ENCODE assay signal across 14 cellular contexts in genomic region chr1:68791800-68792199, GRCh38.
"Had no signal": no experiment of that assay in that cellular context is flagged by ENCODE, and none has a peak within 500 bp of the region (broad histone marks: within the 10 kb centered on the region; RNA-seq: fewer than 3 reads in every experiment).

No MANE protein-coding gene starts in this region.

- ATAC-seq: activated CD8-positive, alpha-beta memory T cell treated with anti-CD3 and anti-CD28 coated beads, Interleukin-2, amount 10 ng/mL, durations not matched to agents 7 days and 5 days; activated T-cell treated with anti-CD3 and anti-CD28 coated beads, Interleukin-2, amount 50 U/mL, for 4 hours; natural killer cell treated with Interleukin-12 subunit alpha and Interleukin-12 subunit beta and Interleukin-15 and Interleukin-18, amount 100 ng/mL, for 72 hours; stimulated activated memory B cell treated with anti-CD40 and anti-IgM and Interleukin-4, amounts not matched to agents 10 μg/mL and 1 μg/mL and 100 μg/mL, for 72 hours had no signal

- H3K4me3 Mint-ChIP-seq: activated CD4-positive, alpha-beta memory T cell treated with anti-CD3 and anti-CD28 coated beads for 36 hours; activated CD8-positive, alpha-beta memory T cell treated with anti-CD3 and anti-CD28 coated beads, Interleukin-2, amount 10 ng/mL, durations not matched to agents 7 days and 5 days; activated naive CD4-positive, alpha-beta T cell treated with anti-CD3 and anti-CD28 coated beads, Interleukin-2, amount 50 U/mL, for 24 hours; activated T-cell treated with anti-CD3 and anti-CD28 coated beads, Interleukin-2, amount 50 U/mL, for 4 hours; immature natural killer cell; natural killer cell treated with Interleukin-12 subunit alpha and Interleukin-12 subunit beta and Interleukin-15 and Interleukin-18, amount 100 ng/mL, for 72 hours; stimulated activated memory B cell treated with anti-CD40 and anti-IgM and Interleukin-4, amounts not matched to agents 10 μg/mL and 1 μg/mL and 100 μg/mL, for 72 hours had no signal

- H3K36me3 Mint-ChIP-seq: activated CD4-positive, alpha-beta memory T cell treated with anti-CD3 and anti-CD28 coated beads for 36 hours; activated CD8-positive, alpha-beta memory T cell treated with anti-CD3 and anti-CD28 coated beads, Interleukin-2, amount 10 ng/mL, durations not matched to agents 7 days and 5 days; activated naive CD4-positive, alpha-beta T cell treated with anti-CD3 and anti-CD28 coated beads, Interleukin-2, amount 50 U/mL, for 24 hours; immature natural killer cell; natural killer cell treated with Interleukin-12 subunit alpha and Interleukin-12 subunit beta and Interleukin-15 and Interleukin-18, amount 100 ng/mL, for 72 hours; stimulated activated memory B cell treated with anti-CD40 and anti-IgM and Interleukin-4, amounts not matched to agents 10 μg/mL and 1 μg/mL and 100 μg/mL, for 72 hours had no signal

- H3K36me3 ChIP-seq: adrenal gland, cardiac muscle cell had no signal

- H3K27ac ChIP-seq: adrenal gland, cardiac muscle cell had no signal

- H3K4me1 ChIP-seq: adrenal gland had no signal

- H3K27me3 Mint-ChIP-seq: activated CD4-positive, alpha-beta memory T cell treated with anti-CD3 and anti-CD28 coated beads for 36 hours; activated CD8-positive, alpha-beta memory T cell treated with anti-CD3 and anti-CD28 coated beads, Interleukin-2, amount 10 ng/mL, durations not matched to agents 7 days and 5 days; activated naive CD4-positive, alpha-beta T cell treated with anti-CD3 and anti-CD28 coated beads, Interleukin-2, amount 50 U/mL, for 24 hours; natural killer cell treated with Interleukin-12 subunit alpha and Interleukin-12 subunit beta and Interleukin-15 and Interleukin-18, amount 100 ng/mL, for 72 hours; stimulated activated memory B cell treated with anti-CD40 and anti-IgM and Interleukin-4, amounts not matched to agents 10 μg/mL and 1 μg/mL and 100 μg/mL, for 72 hours had no signal

- H3K4me1 Mint-ChIP-seq: activated naive CD4-positive, alpha-beta T cell treated with anti-CD3 and anti-CD28 coated beads, Interleukin-2, amount 50 U/mL, for 24 hours; immature natural killer cell; stimulated activated memory B cell treated with anti-CD40 and anti-IgM and Interleukin-4, amounts not matched to agents 10 μg/mL and 1 μg/mL and 100 μg/mL, for 72 hours had no signal

- H3K4me3 ChIP-seq: adrenal gland, cardiac muscle cell had no signal

- H3K9me3 ChIP-seq: adrenal gland had no signal

- H3K9me3 Mint-ChIP-seq: activated naive CD4-positive, alpha-beta T cell treated with anti-CD3 and anti-CD28 coated beads, Interleukin-2, amount 50 U/mL, for 24 hours; activated T-cell treated with anti-CD3 and anti-CD28 coated beads, Interleukin-2, amount 50 U/mL, for 4 hours had no signal

- DNase-seq: activated CD4-positive, alpha-beta memory T cell treated with anti-CD3 and anti-CD28 coated beads for 36 hours; activated CD8-positive, alpha-beta memory T cell treated with anti-CD3 and anti-CD28 coated beads, Interleukin-2, amount 10 ng/mL, durations not matched to agents 7 days and 5 days; activated effector memory CD4-positive, alpha-beta T cell treated with Interleukin-2 at 50 U/mL for 16 hours; activated T-cell treated with anti-CD3 and anti-CD28 coated beads, Interleukin-2, amount 50 U/mL, for 4 hours; adrenal gland; foreskin fibroblast; hypothalamus; immature natural killer cell; occipital lobe; T1000 had no signal

- H3K27me3 ChIP-seq: adrenal gland, cardiac muscle cell had no signal

- H3K27ac Mint-ChIP-seq: activated CD4-positive, alpha-beta memory T cell treated with anti-CD3 and anti-CD28 coated beads for 36 hours; activated CD8-positive, alpha-beta memory T cell treated with anti-CD3 and anti-CD28 coated beads, Interleukin-2, amount 10 ng/mL, durations not matched to agents 7 days and 5 days; activated naive CD4-positive, alpha-beta T cell treated with anti-CD3 and anti-CD28 coated beads, Interleukin-2, amount 50 U/mL, for 24 hours; immature natural killer cell; natural killer cell treated with Interleukin-12 subunit alpha and Interleukin-12 subunit beta and Interleukin-15 and Interleukin-18, amount 100 ng/mL, for 72 hours; stimulated activated memory B cell treated with anti-CD40 and anti-IgM and Interleukin-4, amounts not matched to agents 10 μg/mL and 1 μg/mL and 100 μg/mL, for 72 hours had no signal
